In genomic region chrX:67437821-67438220, GRCh38 we compare ENCODE assay signal across 8 cellular contexts.
"Had no signal": no experiment of that assay in that cellular context is flagged by ENCODE, and none has a peak within 500 bp of the region (broad histone marks: within the 10 kb centered on the region; RNA-seq: fewer than 3 reads in every experiment).

No MANE protein-coding gene starts in this region.

- H3K4me3 ChIP-seq: GM23248, HAP-1 had no signal

- H2AFZ ChIP-seq: GM23248 had no signal

- H3K9ac ChIP-seq: GM23248 had no signal

- DNase-seq: GM23248, GOT3, H7, HFFc6, KBM-7 had no signal

- H3K4me1 ChIP-seq: HAP-1 had no signal

- FAIRE-seq: HTR-8/SVneo had no signal

- ATAC-seq: HCT116 had no signal

- H3K36me3 ChIP-seq: HAP-1 had no signal

- H3K9me3 ChIP-seq: HAP-1 had no signal

- H3K27ac ChIP-seq: GM23248 had no signal
